9 cellular contexts compared by ENCODE assay signal in genomic region chr1:12619396-12620141, GRCh38. TPM values are rescaled to one million over a fixed set of nuclear protein-coding genes. Genes with fewer than 3 reads are reported as not detected.
DNase-seq lines count a peak whose midpoint lies in the region; ATAC-seq and TF ChIP-seq lines count a peak whose summit lies in the region.
"Had no signal": no experiment of that assay in that cellular context is flagged by ENCODE, and none has a peak within 500 bp of the region (broad histone marks: within the 10 kb centered on the region; RNA-seq: fewer than 3 reads in every experiment).

No MANE protein-coding gene starts in this region.

- peaks cover 4% of the 10 kb centered on the region for H3F3A ChIP-seq in smooth muscle cell (ENCODE audit: low read depth)

- peak overlapping the region; percentile 84 for H3K27ac ChIP-seq in CD4-positive, alpha-beta T cell (ENCODE audit: low read depth, low read length)
- H3K27ac ChIP-seq in smooth muscle cell (ENCODE audit: low read depth), result peak overlapping the region; percentile 72

- H3K27me3 ChIP-seq in CD4-positive, alpha-beta T cell (ENCODE audit: control insufficient read depth, insufficient read depth, low read length), result no peaks in the 10 kb centered on the region
- H3K27me3 ChIP-seq in H7 (ENCODE audit: control insufficient read depth, insufficient read depth, low read length) (peaks cover 5% of the 10 kb centered on the region; the same call in 1 of the 2 replicates), smooth muscle cell (ENCODE audit: low read depth) (peaks cover 13% of the 10 kb centered on the region)

- H3K9me3 Mint-ChIP-seq in CD4-positive, alpha-beta T cell, result no peaks in the 10 kb centered on the region

- 6% methylated on average over 25 of the region's 25 CpGs for WGBS in smooth muscle cell (ENCODE audit: low lambda C conversion rate)

- peak overlapping the region; percentile 99 for H3K4me2 ChIP-seq in smooth muscle cell

- H3K4me3 ChIP-seq in H7 (ENCODE audit: insufficient read depth, low read depth, low read length), result peak overlapping the region; percentile 58
- H3K4me3 ChIP-seq in cardiac fibroblast (replicated peaks in 1 of 2; ENCODE audit: low read depth in 2 of 2, low read length in 2 of 2), result peak overlapping the region; percentile 4 to 78
- peak overlapping the region; percentile 87 for H3K4me3 ChIP-seq in smooth muscle cell

- intact Hi-C loops in CD4-positive, alpha-beta T cell (cut with DNase I, micrococcal nuclease), result loop anchor here (1.0 to 10.0 kb wide), 14 partner anchors 15 to 502 kb away; no protein-coding TSS in a partner anchor

- H3K27me3 Mint-ChIP-seq in CD4-positive, alpha-beta T cell, result no peaks in the 10 kb centered on the region

- peaks cover 46% of the 10 kb centered on the region for H3K4me1 Mint-ChIP-seq in CD4-positive, alpha-beta T cell (ENCODE audit: low read depth)

- POLR2A ChIA-PET in CD4-positive, alpha-beta T cell (lab: Charles Lee), result interaction anchor here (0.6 to 6.4 kb wide), 27 partner anchors 14 to 712 kb away, joined by 3 to 161 read pairs (median 4); no protein-coding TSS in a partner anchor

- ATAC-seq in CD4-positive, alpha-beta T cell (ENCODE audit: poor library complexity), result peak; percentile 43

- H3K9me3 ChIP-seq in CD4-positive, alpha-beta T cell (ENCODE audit: control insufficient read depth, low read length), result no peaks in the 10 kb centered on the region
- H3K9me3 ChIP-seq in smooth muscle cell (replicated peaks; ENCODE audit: low read depth), result no peaks in the 10 kb centered on the region

- no peaks in the 10 kb centered on the region for H4K20me1 ChIP-seq in smooth muscle cell (ENCODE audit: low read depth)

- CTCF ChIA-PET in CD4-positive, alpha-beta T cell (lab: Charles Lee), result interaction anchor here (0.5 to 7.0 kb wide), 26 partner anchors 9 to 342 kb away, joined by 3 to 78 read pairs (median 3); no protein-coding TSS in a partner anchor

- no peak overlapping the region for H3K9ac ChIP-seq in smooth muscle cell (ENCODE audit: low read depth)

- peak overlapping the region; percentile 88 for H3K27ac Mint-ChIP-seq in CD4-positive, alpha-beta T cell

- H3K4me1 ChIP-seq in smooth muscle cell (ENCODE audit: low read depth), result peaks cover 35% of the 10 kb centered on the region

- H3K79me2 ChIP-seq in smooth muscle cell (ENCODE audit: low read depth), result no peaks in the 10 kb centered on the region

- peak; percentile 56 to 80 (median 73) for DNase-seq in CD4-positive, alpha-beta T cell
- DNase-seq in H7 (peak; percentile 86), NCI-H2171 (lab: John Stamatoyannopoulos, UW) (peak; percentile 69), cardiac fibroblast (ENCODE audit: low read depth in 2 of 2) (peak; percentile 91), iris pigment epithelial cell (ENCODE audit: low read depth) (peak; percentile 88), smooth muscle cell (lab: John Stamatoyannopoulos, UW; ENCODE audit: unreplicated experiment) (peak; percentile 46), GM19238 (ENCODE audit: insufficient read length, low spot score) (no peak)
- peak; percentile 50 to 61 (median 56) for DNase-seq in activated CD4-positive, CD25-positive, alpha-beta regulatory T cell (lab: John Stamatoyannopoulos, UW)

- H3K36me3 ChIP-seq in H7 (replicated peaks; ENCODE audit: control insufficient read depth, insufficient read depth, low read length), result no peaks in the 10 kb centered on the region
- no peaks in the 10 kb centered on the region for H3K36me3 ChIP-seq in smooth muscle cell (ENCODE audit: low read depth)

- H3K36me3 Mint-ChIP-seq in CD4-positive, alpha-beta T cell (ENCODE audit: low read depth), result peaks cover 38% of the 10 kb centered on the region

- H3K4me3 Mint-ChIP-seq in CD4-positive, alpha-beta T cell, result peak overlapping the region; percentile 99

- no peak overlapping the region for H2AFZ ChIP-seq in smooth muscle cell (ENCODE audit: low read depth)

- TF ChIP-seq CTCF in CD4-positive, alpha-beta T cell (IDR thresholded peaks at IDR 0.05), result peak; percentile 98
- peak; percentile 94 for TF ChIP-seq CTCF in cardiac fibroblast (IDR thresholded peaks at IDR 0.05; ENCODE audit: low read depth, low read length)
- peak; percentile 92 for TF ChIP-seq CTCF in smooth muscle cell (IDR thresholded peaks at IDR 0.05; ENCODE audit: borderline replicate concordance, insufficient read depth, poor library complexity, severe bottlenecking)

RNA-seq across cellular contexts. Expression of gene DHRS3, which starts 1.6 kb away (rescaled TPM):
- total RNA-seq in CD4-positive, alpha-beta T cell, result 100 to 1,000 TPM; 102 to 108 TPM
- 17.7 and 26.2 TPM in 2 replicates for total RNA-seq in H7 (2014; rRNA removed; shearing (Covaris generic))
- 2.7 and 9.5 TPM in 2 replicates for total RNA-seq in smooth muscle cell
- polyA plus RNA-seq in smooth muscle cell, result 0.89 and 2.8 TPM in 2 replicates

RNA-seq across cellular contexts. Expression of gene AADACL4, which starts 24.3 kb away (rescaled TPM):
- not detected for total RNA-seq in CD4-positive, alpha-beta T cell
- total RNA-seq in H7 (2014; rRNA removed; shearing (Covaris generic)), result not detected in 2 replicates
- total RNA-seq in smooth muscle cell, result not detected in 2 replicates
- not detected in 2 replicates for polyA plus RNA-seq in smooth muscle cell
- total RNA-seq: T-helper 2 cell treated with Interferon-gamma antibody and Interleukin-4, amounts not matched to agents 100 ng/mL and 5 ng/mL, for 36 hours had no signal
